Comparison of ENCODE assay signal across 22 cellular contexts in the genomic region with DNA sequence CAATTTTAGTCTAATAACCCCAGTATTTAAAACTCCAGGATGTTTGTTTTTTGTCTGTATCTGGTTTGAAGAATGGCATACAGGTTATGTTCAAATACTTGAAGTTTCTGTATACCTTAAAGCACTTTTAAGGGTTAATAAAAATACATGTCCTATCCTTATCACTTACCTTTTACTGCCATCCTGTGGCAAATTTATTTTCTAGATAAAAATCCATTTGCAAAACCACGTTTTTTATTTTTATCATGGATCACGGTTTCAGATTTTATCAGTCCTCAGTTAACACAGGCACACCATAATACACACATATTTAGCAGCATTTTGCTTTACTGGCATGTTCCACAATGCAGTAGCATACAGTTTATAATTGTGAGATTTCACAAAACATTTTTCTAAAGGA.
DNase-seq lines count a peak whose midpoint lies in the region; ATAC-seq, FAIRE-seq and TF ChIP-seq lines count a peak whose summit lies in the region.
"Had no signal": no experiment of that assay in that cellular context is flagged by ENCODE, and none has a peak within 500 bp of the region (broad histone marks: within the 10 kb centered on the region; RNA-seq: fewer than 3 reads in every experiment).

No MANE protein-coding gene starts in this region.

- H3K4me3 ChIP-seq in BJ (ENCODE audit: low read depth, low read length) (no peak overlapping the region), HCT116 (replicated peaks in 1 of 2; ENCODE audit: low read depth in 1 of 2, low read length in 2 of 2) (no peak overlapping the region), epithelial cell of esophagus (ENCODE audit: low read length) (no peak overlapping the region)
- H3K4me3 ChIP-seq: esophagus squamous epithelium, heart right ventricle, smooth muscle cell had no signal

- H3K9me3 ChIP-seq in HCT116 (ENCODE audit: control insufficient read depth in 1 of 2, insufficient read depth in 1 of 2, low read depth in 1 of 2, low read length in 2 of 2): no peaks in the 10 kb centered on the region
- H3K9me3 ChIP-seq: esophagus squamous epithelium, heart right ventricle had no signal

- ATAC-seq in HCT116: no peak
- ATAC-seq in HG03565 (IDR thresholded peaks at IDR 0.05; ENCODE audit: unreplicated experiment): no peak
- ATAC-seq in GM21723 (IDR thresholded peaks at IDR 0.05; ENCODE audit: unreplicated experiment): no peak
- ATAC-seq: heart right ventricle; natural killer cell treated with Interleukin-12 subunit alpha and Interleukin-12 subunit beta and Interleukin-15 and Interleukin-18, amount 100 ng/mL, for 72 hours; stimulated activated effector memory CD8-positive, alpha-beta T cell treated with anti-CD3 and anti-CD28 coated beads, Interleukin-12 subunit alpha, Interleukin-12 subunit beta, amount 100 ng/mL, for 72 hours had no signal

- CTCF ChIA-PET in BJ (lab: Yijun Ruan, JAX) (interaction anchor here (0.9 to 1.6 kb wide), 3 partner anchors 12 to 64 kb away, joined by 3 to 6 read pairs (median 4); no protein-coding TSS in a partner anchor), HCT116 (lab: Charles Lee) (interaction anchor here (4.5 kb wide), 1 partner anchor 65 kb away, joined by 19 read pairs; no protein-coding TSS in a partner anchor)

- POLR2A ChIA-PET in BJ (lab: Charles Lee) (interaction anchor here (0.6 kb wide), 1 partner anchor 10 kb away, joined by 3 read pairs; no protein-coding TSS in a partner anchor), HCT116 (lab: Charles Lee) (no interaction called here)

- no TSS peak for BruUV-seq in HCT116 (replicated peaks; lab: Mats Ljungman, UMichigan)

- H3K79me2 ChIP-seq in HCT116 (ENCODE audit: insufficient read depth, low read length): no peaks in the 10 kb centered on the region

- H3K27me3 ChIP-seq in BJ (ENCODE audit: control insufficient read depth, insufficient read depth, low read length) (no peaks in the 10 kb centered on the region), HCT116 (ENCODE audit: insufficient read depth, low read length) (no peaks in the 10 kb centered on the region)
- H3K27me3 ChIP-seq: esophagus squamous epithelium had no signal

- no peak overlapping the region for H2AFZ ChIP-seq in HCT116 (ENCODE audit: low read depth, low read length, poor library complexity, severe bottlenecking)

- H4K20me1 ChIP-seq in HCT116 (ENCODE audit: insufficient read depth): no peaks in the 10 kb centered on the region

- H3K36me3 ChIP-seq in BJ (ENCODE audit: control insufficient read depth, insufficient read depth, low read length) (no peaks in the 10 kb centered on the region), HCT116 (ENCODE audit: control insufficient read depth in 1 of 2, insufficient read depth in 2 of 2, low read length in 2 of 2) (no peaks in the 10 kb centered on the region)
- H3K36me3 ChIP-seq: esophagus squamous epithelium, heart right ventricle had no signal

- 0 out of 2 replicates have a peak, but pooled peaks have one; percentile 6 for TF ChIP-seq CTCF in BJ (IDR thresholded peaks at IDR 0.05; ENCODE audit: insufficient read depth, low read depth, low read length)
- TF ChIP-seq CTCF in HCT116 (IDR thresholded peaks at IDR 0.05 in 2 of 3, conservative IDR thresholded peaks at IDR 0.05 in 1 of 3; ENCODE audit: borderline replicate concordance in 1 of 3, insufficient read depth in 1 of 3, low read depth in 2 of 3, low read length in 2 of 3): peak in 2 of 3 experiments; percentile 32 to 36; a peak in 3 of 6 replicates
- no peak for TF ChIP-seq CTCF in epithelial cell of esophagus (IDR thresholded peaks at IDR 0.05; ENCODE audit: insufficient read depth, low read depth, low read length, missing control alignments)

- no peak for FAIRE-seq in RCC 7860 (lab: Jason Lieb, UNC)
- FAIRE-seq: kidney had no signal

- no peak for TF ChIP-seq POLR2A in HCT116 (IDR thresholded peaks at IDR 0.05; ENCODE audit: borderline replicate concordance, extremely low read depth, insufficient read depth, insufficient read length)

- RAD21 ChIA-PET in HCT116 (lab: Charles Lee; ENCODE audit: low non-redundant PET in 1 of 2, low total read pairs in 2 of 2, uncharacterized antibody in 2 of 2, unreplicated experiment in 2 of 2): no interaction called here

- no peaks in the 10 kb centered on the region for H3K4me1 ChIP-seq in HCT116 (ENCODE audit: control insufficient read depth in 1 of 2, insufficient read depth in 2 of 2, low read length in 2 of 2)
- H3K4me1 ChIP-seq: esophagus squamous epithelium, heart right ventricle had no signal

- H3K27ac ChIP-seq in HCT116 (ENCODE audit: low read depth, low read length): no peak overlapping the region
- H3K27ac ChIP-seq: esophagus squamous epithelium, heart right ventricle had no signal

- H3K4me2 ChIP-seq in HCT116 (ENCODE audit: low read length): no peak overlapping the region

- H3K9me2 ChIP-seq in HCT116 (ENCODE audit: insufficient read depth): no peaks in the 10 kb centered on the region

- no peak for DNase-seq in BJ (ENCODE audit: low read depth)
- no peak for DNase-seq in HCT116 (ENCODE audit: low read depth, low spot score)
- DNase-seq in RCC 7860 (ENCODE audit: low spot score): peak; percentile 9
- peak; percentile 31 for DNase-seq in epithelial cell of esophagus (ENCODE audit: low read depth)
- no peak for DNase-seq in OCI-M2 (lab: John Stamatoyannopoulos, UW; ENCODE audit: unreplicated experiment)
- no peak for DNase-seq in stimulated activated CD4-positive, alpha-beta T cell treated with anti-CD3 and anti-CD28 coated beads, Interleukin-15, amount 100 ng/mL, for 24 hours
- DNase-seq: activated CD4-positive, alpha-beta T cell treated with anti-CD3 and anti-CD28 coated beads, Interleukin-2, amount 50 U/mL, for 48 hours; activated naive CD8-positive, alpha-beta T cell treated with anti-CD3 and anti-CD28 coated beads for 36 hours; activated T-cell treated with anti-CD3 and anti-CD28 coated beads, Interleukin-2, amount 50 U/mL, for 48 hours; esophagus squamous epithelium; HCEC 1CT; heart right ventricle; kidney; MV-4-11; NCI-H2081 treated with DMSO at 0.1 percent for 48 hours; NCI-H524 treated with DMSO at 0.1 percent for 48 hours; OCI-M1 had no signal

- intact Hi-C loops in HCT116 (cut with micrococcal nuclease): loop anchor here (1.0 kb wide), 1 partner anchor 65 kb away; no protein-coding TSS in a partner anchor

- TF ChIP-seq RAD21 in HCT116 (IDR thresholded peaks at IDR 0.05; ENCODE audit: low read depth): peak; percentile 63

- H3K9ac ChIP-seq in HCT116 (ENCODE audit: low read length): no peak overlapping the region

TF ChIP-seq in HCT116, 20 proteins besides CTCF, POLR2A, EP300 and RAD21:
- TF ChIP-seq POLR2AphosphoS5 (IDR thresholded peaks at IDR 0.05; ENCODE audit: low read depth, low read length): no peak
TF ChIP-seq in HCT116: peak in this region for 0.

Comparison
In these comparisons a context has a peak if more than half of its experiments do, and no peak if none do; other contexts are left out.
1. DNase-seq: peak in RCC 7860 (single experiment) and epithelial cell of esophagus (single experiment); none in BJ (single experiment), HCT116 (single experiment), OCI-M2 (single experiment) and stimulated activated CD4-positive, alpha-beta T cell treated with anti-CD3 and anti-CD28 coated beads, Interleukin-15, amount 100 ng/mL, for 24 hours (single experiment).